ENCODE assay signal across 14 cellular contexts in the genomic region with DNA sequence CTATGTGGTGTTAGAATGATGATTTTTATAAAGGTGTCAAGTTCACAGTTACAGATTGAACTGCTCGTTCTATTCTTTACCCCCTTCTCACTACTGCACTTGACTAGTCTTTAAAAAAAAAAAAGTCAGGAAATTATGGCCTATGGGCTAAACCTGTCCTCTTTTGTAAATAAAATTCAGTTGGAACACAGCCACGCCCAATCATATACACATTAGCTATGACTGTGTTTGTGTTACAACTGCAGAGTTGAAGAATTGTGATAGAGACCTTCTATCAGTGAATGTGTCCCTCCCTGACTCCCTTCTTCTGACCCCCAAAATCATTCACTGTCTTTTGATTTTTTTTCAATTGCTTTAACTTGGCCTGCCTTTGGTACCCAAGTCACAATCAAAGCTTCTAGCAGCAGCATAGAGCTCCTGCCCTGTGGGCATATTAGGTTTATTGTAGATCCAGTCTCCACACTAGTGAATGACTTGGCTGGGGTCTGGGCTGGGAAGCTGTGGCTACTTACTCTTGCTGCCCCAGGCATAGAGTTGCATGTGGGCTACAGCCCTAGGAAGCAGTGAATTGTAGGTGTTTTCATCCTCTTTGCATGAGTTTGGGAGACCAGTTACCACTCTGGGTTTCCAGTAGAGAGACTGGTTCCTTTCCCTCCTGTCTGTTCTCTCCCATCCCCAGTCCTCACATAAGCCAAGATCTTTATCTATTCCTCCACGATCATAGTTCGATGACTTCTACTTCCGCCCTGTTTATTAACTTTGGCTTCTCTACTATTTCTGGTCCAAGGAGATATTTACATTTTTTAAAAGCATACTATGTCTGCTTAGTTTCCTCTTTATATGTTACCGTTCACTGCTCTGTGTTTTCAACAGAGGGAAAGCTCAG.
DNase-seq lines count a peak whose midpoint lies in the region; ATAC-seq and TF ChIP-seq lines count a peak whose summit lies in the region.
"Had no signal": no experiment of that assay in that cellular context is flagged by ENCODE, and none has a peak within 500 bp of the region (broad histone marks: within the 10 kb centered on the region; RNA-seq: fewer than 3 reads in every experiment).

No MANE protein-coding gene starts in this region.

- TF ChIP-seq CTCF in smooth muscle cell (IDR thresholded peaks at IDR 0.05; ENCODE audit: borderline replicate concordance, insufficient read depth, poor library complexity, severe bottlenecking) = no peak

- no peak overlapping the region for H3K4me3 ChIP-seq in smooth muscle cell
- H3K4me3 ChIP-seq: Peyer's patch had no signal

- H3K79me2 ChIP-seq in smooth muscle cell (ENCODE audit: low read depth) = no peaks in the 10 kb centered on the region

- H3K27ac ChIP-seq in smooth muscle cell (ENCODE audit: low read depth) = peak overlapping the region; percentile 54
- H3K27ac ChIP-seq: Peyer's patch had no signal

- no peaks in the 10 kb centered on the region for H3K27me3 ChIP-seq in smooth muscle cell (ENCODE audit: low read depth)
- H3K27me3 ChIP-seq: BE2C, Peyer's patch had no signal

- peaks cover 8% of the 10 kb centered on the region for H3K4me1 ChIP-seq in smooth muscle cell (ENCODE audit: low read depth)
- H3K4me1 ChIP-seq: BE2C, Peyer's patch had no signal

- no peaks in the 10 kb centered on the region for H3F3A ChIP-seq in smooth muscle cell (ENCODE audit: low read depth)

- H3K9ac ChIP-seq in smooth muscle cell (ENCODE audit: low read depth) = no peak overlapping the region

- no peaks in the 10 kb centered on the region for H3K9me3 ChIP-seq in smooth muscle cell (replicated peaks; ENCODE audit: low read depth)
- H3K9me3 ChIP-seq: BE2C, Peyer's patch had no signal

- peak overlapping the region; percentile 32 for H3K4me2 ChIP-seq in smooth muscle cell

- no peak overlapping the region for H2AFZ ChIP-seq in smooth muscle cell (ENCODE audit: low read depth)

- WGBS in smooth muscle cell (ENCODE audit: low lambda C conversion rate) = 62% methylated on average over 6 of the region's 6 CpGs

- ATAC-seq in HG03342 (IDR thresholded peaks at IDR 0.05; ENCODE audit: unreplicated experiment) = no peak
- ATAC-seq: HepG2 had no signal

- H3K36me3 ChIP-seq in smooth muscle cell (ENCODE audit: low read depth) = no peaks in the 10 kb centered on the region
- H3K36me3 ChIP-seq: BE2C, Peyer's patch had no signal

- H4K20me1 ChIP-seq in smooth muscle cell (ENCODE audit: low read depth) = no peaks in the 10 kb centered on the region

- DNase-seq in ELR (ENCODE audit: low read depth) (peak; percentile 24), islet precursor cell (peak; percentile 71), smooth muscle cell (lab: John Stamatoyannopoulos, UW; ENCODE audit: unreplicated experiment) (no peak), germinal center (ENCODE audit: low spot score) (no peak)
- DNase-seq in activated CD4-positive, alpha-beta T cell treated with anti-CD3 and anti-CD28 coated beads for 48 hours = no peak
- DNase-seq: BE2C; CD4-positive, alpha-beta memory T cell; NCI-H1930; NCI-H524 treated with DMSO at 0.1 percent for 48 hours; Peyer's patch; SHP77 had no signal

TF ChIP-seq in PFSK-1, 5 proteins besides CTCF, POLR2A, EP300 and RAD21:
- TF ChIP-seq, protein P1, sequence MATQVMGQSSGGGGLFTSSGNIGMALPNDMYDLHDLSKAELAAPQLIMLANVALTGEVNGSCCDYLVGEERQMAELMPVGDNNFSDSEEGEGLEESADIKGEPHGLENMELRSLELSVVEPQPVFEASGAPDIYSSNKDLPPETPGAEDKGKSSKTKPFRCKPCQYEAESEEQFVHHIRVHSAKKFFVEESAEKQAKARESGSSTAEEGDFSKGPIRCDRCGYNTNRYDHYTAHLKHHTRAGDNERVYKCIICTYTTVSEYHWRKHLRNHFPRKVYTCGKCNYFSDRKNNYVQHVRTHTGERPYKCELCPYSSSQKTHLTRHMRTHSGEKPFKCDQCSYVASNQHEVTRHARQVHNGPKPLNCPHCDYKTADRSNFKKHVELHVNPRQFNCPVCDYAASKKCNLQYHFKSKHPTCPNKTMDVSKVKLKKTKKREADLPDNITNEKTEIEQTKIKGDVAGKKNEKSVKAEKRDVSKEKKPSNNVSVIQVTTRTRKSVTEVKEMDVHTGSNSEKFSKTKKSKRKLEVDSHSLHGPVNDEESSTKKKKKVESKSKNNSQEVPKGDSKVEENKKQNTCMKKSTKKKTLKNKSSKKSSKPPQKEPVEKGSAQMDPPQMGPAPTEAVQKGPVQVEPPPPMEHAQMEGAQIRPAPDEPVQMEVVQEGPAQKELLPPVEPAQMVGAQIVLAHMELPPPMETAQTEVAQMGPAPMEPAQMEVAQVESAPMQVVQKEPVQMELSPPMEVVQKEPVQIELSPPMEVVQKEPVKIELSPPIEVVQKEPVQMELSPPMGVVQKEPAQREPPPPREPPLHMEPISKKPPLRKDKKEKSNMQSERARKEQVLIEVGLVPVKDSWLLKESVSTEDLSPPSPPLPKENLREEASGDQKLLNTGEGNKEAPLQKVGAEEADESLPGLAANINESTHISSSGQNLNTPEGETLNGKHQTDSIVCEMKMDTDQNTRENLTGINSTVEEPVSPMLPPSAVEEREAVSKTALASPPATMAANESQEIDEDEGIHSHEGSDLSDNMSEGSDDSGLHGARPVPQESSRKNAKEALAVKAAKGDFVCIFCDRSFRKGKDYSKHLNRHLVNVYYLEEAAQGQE (IDR thresholded peaks at IDR 0.05; ENCODE audit: insufficient read depth in 1 of 2, low read depth in 2 of 2, low read length in 2 of 2) = no peak
- TF ChIP-seq TAF1 (IDR thresholded peaks at IDR 0.05; ENCODE audit: borderline replicate concordance, insufficient read depth, low read length) (peak; percentile 62; the same call in 1 of the 2 replicates), FOXP2 (optimal IDR thresholded peaks at IDR 0.05; ENCODE audit: borderline replicate concordance, extremely low read depth, extremely low read length, insufficient read depth) (no peak), POLR2AphosphoS5 (IDR thresholded peaks at IDR 0.05; ENCODE audit: low read depth, low read length) (no peak; the same call in 1 of the 2 replicates), SIN3A (IDR thresholded peaks at IDR 0.05; ENCODE audit: borderline replicate concordance, insufficient read depth, low read length) (no peak)

Comparison
In these comparisons a context has a peak if more than half of its experiments do, and no peak if none do; other contexts are left out.
1. DNase-seq: peak in ELR (single experiment) and islet precursor cell (single experiment); none in smooth muscle cell (single experiment), germinal center (single experiment) and activated CD4-positive, alpha-beta T cell treated with anti-CD3 and anti-CD28 coated beads for 48 hours (single experiment).